Comparison of ENCODE assay signal across 13 cellular contexts in genomic region chr1:51734899-51735745, GRCh38.
DNase-seq lines count a peak whose midpoint lies in the region; ATAC-seq and TF ChIP-seq lines count a peak whose summit lies in the region.
"Had no signal": no experiment of that assay in that cellular context is flagged by ENCODE, and none has a peak within 500 bp of the region (broad histone marks: within the 10 kb centered on the region; RNA-seq: fewer than 3 reads in every experiment).

No MANE protein-coding gene starts in this region.

- H3K27ac Mint-ChIP-seq in MCF 10A (ENCODE audit: low read depth, unreplicated experiment) (no peak overlapping the region), naive B cell (peak overlapping the region in 4 of 6 donors; percentile 4 to 57 (median 20))

- CTCF ChIA-PET in MCF 10A (lab: Yijun Ruan, JAX): interaction anchor here (0.8 to 1.3 kb wide), 2 partner anchors 44 to 90 kb away, joined by 3 to 4 read pairs; no protein-coding TSS in a partner anchor

- H2AFZ ChIP-seq in osteoblast (ENCODE audit: low read length): no peak overlapping the region

- no peak overlapping the region for H3K4me3 Mint-ChIP-seq in MCF 10A (ENCODE audit: unreplicated experiment)
- peak overlapping the region in 1 of 8 donors; percentile 3 for H3K4me3 Mint-ChIP-seq in naive B cell

- ATAC-seq in naive B cell (ENCODE audit: low read depth in 2 of 2) (no peak), aorta (ENCODE audit: low FRiP score) (peak; percentile 41), HG02763 (IDR thresholded peaks at IDR 0.05; ENCODE audit: unreplicated experiment) (no peak)

- H3K27ac ChIP-seq in breast epithelium (peak overlapping the region; percentile 36 to 73), cingulate gyrus (ENCODE audit: low read depth, low read length) (peak overlapping the region; percentile 7), aorta (ENCODE audit: low read depth in 1 of 2, low read length in 2 of 2) (peak overlapping the region; percentile 28 to 82), osteoblast (ENCODE audit: low read depth, low read length) (no peak overlapping the region)

- no peaks in the 10 kb centered on the region for H3K27me3 ChIP-seq in breast epithelium
- H3K27me3 ChIP-seq in aorta (ENCODE audit: control insufficient read depth in 1 of 2, insufficient read depth in 2 of 2, low read length in 1 of 2): no peaks in the 10 kb centered on the region
- no peaks in the 10 kb centered on the region for H3K27me3 ChIP-seq in osteoblast (ENCODE audit: insufficient read depth, low read length)
- H3K27me3 ChIP-seq: tibial nerve had no signal

- H3K4me1 ChIP-seq in breast epithelium (peaks cover 0 to 25% of the 10 kb centered on the region in 2 donors), aorta (ENCODE audit: control insufficient read depth in 1 of 2, insufficient read depth in 2 of 2, low read length in 2 of 2) (peaks cover 6 to 8% of the 10 kb centered on the region in 2 donors), osteoblast (ENCODE audit: insufficient read depth, low read length) (peaks cover 16% of the 10 kb centered on the region)

- DNase-seq in breast epithelium (ENCODE audit: low spot score in 2 of 2): no peak
- no peak for DNase-seq in MCF 10A (ENCODE audit: unreplicated experiment)
- no peak for DNase-seq in naive B cell
- no peak for DNase-seq in aorta
- no peak for DNase-seq in osteoblast (ENCODE audit: insufficient read length, low spot score, missing footprints)
- DNase-seq in hepatic stellate cell (ENCODE audit: low spot score): no peak
- DNase-seq: AML-193; effector CD4-positive, alpha-beta T cell; left cardiac atrium; NCI-H187 had no signal

- TF ChIP-seq POLR2A in breast epithelium (IDR thresholded peaks at IDR 0.05): no peak

- H3K27me3 Mint-ChIP-seq in MCF 10A (ENCODE audit: insufficient read depth, unreplicated experiment) (no peaks in the 10 kb centered on the region), naive B cell (no peaks in the 10 kb centered on the region)

- H3K4me1 Mint-ChIP-seq in MCF 10A (ENCODE audit: insufficient read depth, unreplicated experiment) (peaks cover 41% of the 10 kb centered on the region), naive B cell (peaks cover 29 to 55% (median 44%) of the 10 kb centered on the region in 3 donors)

- intact Hi-C loops in breast epithelium (cut with DNase I; ENCODE audit: low total_unique reads): no loop called here
- intact Hi-C loops in MCF 10A (cut with micrococcal nuclease): no loop called here
- intact Hi-C loops in aorta (cut with DNase I): loop anchor here (5.0 to 10.0 kb wide), 4 partner anchors 38 to 118 kb away; partner anchors contain the start of gene OSBPL9 (in 1 of the 2)

- no TSS peak for BruUV-seq in MCF 10A (replicated peaks; lab: Mats Ljungman, UMichigan)

- H3K9me3 Mint-ChIP-seq in MCF 10A (ENCODE audit: unreplicated experiment) (no peaks in the 10 kb centered on the region), naive B cell (no peaks in the 10 kb centered on the region)

- no peaks in the 10 kb centered on the region for H3K9me3 ChIP-seq in breast epithelium
- H3K9me3 ChIP-seq in aorta (ENCODE audit: control insufficient read depth, low read length): no peaks in the 10 kb centered on the region
- H3K9me3 ChIP-seq in osteoblast (ENCODE audit: low read depth, low read length): no peaks in the 10 kb centered on the region
- H3K9me3 ChIP-seq: tibial nerve had no signal

- no peak for TF ChIP-seq CTCF in breast epithelium (IDR thresholded peaks at IDR 0.05)
- TF ChIP-seq CTCF in MCF 10A (IDR thresholded peaks at IDR 0.05; ENCODE audit: unreplicated experiment): no peak
- no peak for TF ChIP-seq CTCF in osteoblast (IDR thresholded peaks at IDR 0.05; ENCODE audit: extremely low read depth, low read depth, low read length)

- H3K4me3 ChIP-seq in breast epithelium (no peak overlapping the region), aorta (ENCODE audit: low read length in 2 of 2) (no peak overlapping the region), osteoblast (ENCODE audit: insufficient read depth, low read length) (no peak overlapping the region)
- H3K4me3 ChIP-seq: tibial nerve had no signal

- peaks cover 2% of the 10 kb centered on the region for H3K36me3 Mint-ChIP-seq in MCF 10A (ENCODE audit: insufficient read depth, unreplicated experiment)
- no peaks in the 10 kb centered on the region for H3K36me3 Mint-ChIP-seq in naive B cell

- no peak overlapping the region for H3K4me2 ChIP-seq in osteoblast (ENCODE audit: insufficient read depth, low read length)

- 37 to 38% methylated on average over 7 of the region's 7 CpGs for WGBS in aorta, 2 donors

- peaks cover 33% of the 10 kb centered on the region for H4K20me1 ChIP-seq in osteoblast (ENCODE audit: insufficient read depth, low read length)

- H3K79me2 ChIP-seq in osteoblast (ENCODE audit: insufficient read depth, low read length): peaks cover 85% of the 10 kb centered on the region

- H3K36me3 ChIP-seq in breast epithelium (no peaks in the 10 kb centered on the region), aorta (ENCODE audit: control insufficient read depth in 1 of 2, insufficient read depth in 2 of 2, low read length in 1 of 2) (no peaks in the 10 kb centered on the region), osteoblast (ENCODE audit: insufficient read depth, low read length) (no peaks in the 10 kb centered on the region)
- H3K36me3 ChIP-seq: tibial nerve had no signal

- POLR2A ChIA-PET in MCF 10A (lab: Yijun Ruan, JAX): interaction anchor here (0.9 to 9.1 kb wide), 4 partner anchors 20 to 46 kb away, joined by 3 to 92 read pairs (median 4); no protein-coding TSS in a partner anchor

Comparison
In these comparisons a context has a peak if more than half of its experiments do, and no peak if none do; other contexts are left out.
1. intact Hi-C loops: an anchor here in aorta (5.0 to 10.0 kb wide); none called in breast epithelium and MCF 10A.